ENCODE assay signal across 2 cellular contexts in the genomic region with DNA sequence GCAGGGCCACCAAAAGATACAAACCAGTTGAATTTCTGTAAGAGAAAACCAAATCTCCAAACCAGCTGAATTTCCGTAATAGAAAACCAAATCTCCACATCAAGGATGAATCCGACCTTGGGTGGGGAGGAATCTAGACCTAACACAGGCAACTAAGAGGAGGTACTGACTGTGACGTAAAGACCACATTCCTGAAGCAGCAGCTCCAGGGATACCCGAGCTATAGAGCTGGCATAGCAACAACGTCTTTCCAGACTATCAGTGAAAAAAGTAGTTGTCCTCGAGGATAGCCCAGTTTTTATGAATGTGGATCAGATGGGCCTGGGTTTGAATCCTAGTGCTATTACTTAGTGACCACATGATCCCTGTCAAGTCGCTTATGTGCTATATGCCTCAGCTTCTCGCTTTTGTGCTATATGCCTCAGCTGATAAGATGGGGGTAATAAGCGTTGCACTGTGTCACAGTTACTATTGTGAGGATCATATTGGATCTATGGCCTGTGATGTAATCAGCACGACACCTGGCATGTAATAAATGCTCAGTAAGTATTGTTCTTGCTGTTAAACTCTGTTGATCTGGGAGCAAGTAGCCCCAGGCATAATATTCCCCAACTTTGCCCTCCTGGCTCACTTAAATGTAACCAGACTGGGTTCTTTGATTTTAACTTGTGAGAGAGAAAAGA.
TF ChIP-seq lines count a peak whose summit lies in the region.

No MANE protein-coding gene starts in this region.

TF ChIP-seq in WTC11, 78 proteins besides CTCF, POLR2A, EP300 and RAD21 (continued from another document):
- TF ChIP-seq ZNF425 (CRISPR knock-in tag; conservative IDR thresholded peaks at IDR 0.05): no peak
TF ChIP-seq in WTC11: peak in this region for 0.

TF ChIP-seq in H1, 55 proteins besides CTCF, POLR2A, EP300 and RAD21 (continued from another document):
- no peak for TF ChIP-seq GTF2F1 (IDR thresholded peaks at IDR 0.05; ENCODE audit: borderline replicate concordance, low read depth, low read length)
- no peak for TF ChIP-seq TBP (IDR thresholded peaks at IDR 0.05; ENCODE audit: low read depth, low read length)
- no peak for TF ChIP-seq SIRT6 (IDR thresholded peaks at IDR 0.05; ENCODE audit: low read length)
- no peak for TF ChIP-seq ASH2L (IDR thresholded peaks at IDR 0.05; ENCODE audit: low read length)
- TF ChIP-seq TAF1 (IDR thresholded peaks at IDR 0.05; ENCODE audit: low read depth, low read length): no peak
- TF ChIP-seq KDM4A (IDR thresholded peaks at IDR 0.05; ENCODE audit: low read depth, low read length, severe bottlenecking): no peak
- no peak for TF ChIP-seq SP2 (IDR thresholded peaks at IDR 0.05; ENCODE audit: low read length)
- TF ChIP-seq ATF3 (IDR thresholded peaks at IDR 0.05; ENCODE audit: insufficient read depth, low read depth, low read length): no peak
- TF ChIP-seq, protein P1, sequence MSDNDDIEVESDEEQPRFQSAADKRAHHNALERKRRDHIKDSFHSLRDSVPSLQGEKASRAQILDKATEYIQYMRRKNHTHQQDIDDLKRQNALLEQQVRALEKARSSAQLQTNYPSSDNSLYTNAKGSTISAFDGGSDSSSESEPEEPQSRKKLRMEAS (IDR thresholded peaks at IDR 0.05): no peak
- TF ChIP-seq CBX5 (IDR thresholded peaks at IDR 0.05; ENCODE audit: low read depth, low read length): no peak
- TF ChIP-seq SUZ12 (IDR thresholded peaks at IDR 0.05; ENCODE audit: low read length): no peak
- TF ChIP-seq CREB1 (IDR thresholded peaks at IDR 0.05): no peak
- TF ChIP-seq CEBPB (IDR thresholded peaks at IDR 0.05; ENCODE audit: low read depth, low read length): no peak
- TF ChIP-seq NANOG (IDR thresholded peaks at IDR 0.05; ENCODE audit: insufficient read depth, low read depth, low read length, poor library complexity, severe bottlenecking): no peak
- TF ChIP-seq ZNF274 (IDR thresholded peaks at IDR 0.05; ENCODE audit: borderline replicate concordance, extremely low read depth, low read length): no peak
- TF ChIP-seq FOSL1 (IDR thresholded peaks at IDR 0.05; ENCODE audit: insufficient read depth, low read depth, low read length): no peak
- no peak for TF ChIP-seq KDM1A (IDR thresholded peaks at IDR 0.05; ENCODE audit: borderline replicate concordance, low read length)
TF ChIP-seq in H1: peak in this region for 0.
